In genomic region chr6:39950125-39950720, GRCh38 we compare ENCODE assay signal across 34 cellular contexts.
"Had no signal": no experiment of that assay in that cellular context is flagged by ENCODE, and none has a peak within 500 bp of the region (broad histone marks: within the 10 kb centered on the region; RNA-seq: fewer than 3 reads in every experiment).

No MANE protein-coding gene starts in this region.

- H3K4me1 ChIP-seq: adrenal gland, body of pancreas had no signal

- DNase-seq: activated effector memory CD4-positive, alpha-beta T cell treated with anti-CD3 and anti-CD28 coated beads, Interleukin-2, amount 50 U/mL, for 16 hours; activated effector memory CD4-positive, alpha-beta T cell treated with Interleukin-2 at 50 U/mL for 16 hours; activated gamma-delta T cell; activated gamma-delta T cell treated with Interleukin-2 at 50 U/mL for 16 hours; activated naive CD4-positive, alpha-beta T cell; activated naive CD4-positive, alpha-beta T cell treated with anti-CD3 and anti-CD28 coated beads for 36 hours; activated naive CD4-positive, alpha-beta T cell treated with anti-CD3 and anti-CD28 coated beads, Interleukin-2, amount 10 ng/mL, durations not matched to agents 7 days and 5 days; activated naive CD4-positive, alpha-beta T cell treated with anti-CD3 and anti-CD28 coated beads, Interleukin-2, amount 50 U/mL, for 16 hours; activated naive CD4-positive, alpha-beta T cell treated with Interleukin-2 at 50 U/mL for 16 hours; activated naive CD8-positive, alpha-beta T cell treated with anti-CD3 and anti-CD28 coated beads for 36 hours; activated naive CD8-positive, alpha-beta T cell treated with anti-CD3 and anti-CD28 coated beads, Interleukin-2, amount 10 ng/mL, durations not matched to agents 7 days and 5 days; activated naive CD8-positive, alpha-beta T cell treated with anti-CD3 and anti-CD28 coated beads, Interleukin-2, amount 50 U/mL, for 24 hours; activated T-cell treated with anti-CD3 and anti-CD28 coated beads, Interleukin-2, amount 50 U/mL, for 1 hour; activated T-cell treated with anti-CD3 and anti-CD28 coated beads, Interleukin-2, amount 50 U/mL, for 24 hours; activated T-cell treated with anti-CD3 and anti-CD28 coated beads, Interleukin-2, amount 50 U/mL, for 4 hours; activated T-cell treated with anti-CD3 and anti-CD28 coated beads, Interleukin-2, amount 50 U/mL, for 48 hours; activated T-cell treated with anti-CD3 and anti-CD28 coated beads, Interleukin-2, amount 50 U/mL, for 72 hours; adrenal gland; amniotic stem cell; amygdala; anterior cingulate cortex; aorta; body of pancreas; brain microvascular endothelial cell; caudate nucleus; central memory CD4-positive, alpha-beta T cell; cerebellar nuclear complex had no signal

- H3K9me3 ChIP-seq: adrenal gland, ascending aorta, body of pancreas, breast epithelium had no signal

- H3K4me3 ChIP-seq: adrenal gland, ascending aorta, body of pancreas, breast epithelium, cardiac muscle cell had no signal

- ATAC-seq: activated naive CD4-positive, alpha-beta T cell treated with anti-CD3 and anti-CD28 coated beads, Interleukin-2, amount 50 U/mL, for 72 hours; activated naive CD8-positive, alpha-beta T cell treated with anti-CD3 and anti-CD28 coated beads, Interleukin-2, amount 50 U/mL, for 24 hours; activated T-cell treated with anti-CD3 and anti-CD28 coated beads, Interleukin-2, amount 50 U/mL, for 4 hours; activated T-cell treated with anti-CD3 and anti-CD28 coated beads, Interleukin-2, amount 50 U/mL, for 72 hours; activated T-helper 17 cell treated with anti-CD3 and anti-CD28 coated beads, Interleukin-2, amount 50 U/mL, for 72 hours; body of pancreas had no signal

- H3K27me3 ChIP-seq: adrenal gland, ascending aorta, body of pancreas, brain microvascular endothelial cell, breast epithelium, cardiac muscle cell had no signal

- H3K36me3 ChIP-seq: adrenal gland, ascending aorta, brain microvascular endothelial cell, breast epithelium, cardiac muscle cell had no signal

- FAIRE-seq: astrocyte, bronchial epithelial cell had no signal

- H3K27ac ChIP-seq: adrenal gland, body of pancreas, brain microvascular endothelial cell, cardiac muscle cell had no signal
